In genomic region chr13:48532473-48533206, GRCh38 we compare ENCODE assay signal across 8 cellular contexts. TPM values are rescaled to one million over a fixed set of nuclear protein-coding genes. Genes with fewer than 3 reads are reported as not detected.
DNase-seq lines count a peak whose midpoint lies in the region; ATAC-seq, FAIRE-seq and TF ChIP-seq lines count a peak whose summit lies in the region.

Gene RCBTB2, minus strand, starts transcription at chr13:48533080. Its CDS starts 11,141 bp downstream, at chr13:48521939.

- TF ChIP-seq EP300 in upper lobe of left lung (IDR thresholded peaks at IDR 0.05): peak in 1 of 4 donors; percentile 71

- no peaks in the 10 kb centered on the region for H3K36me3 ChIP-seq in upper lobe of left lung

- no peaks in the 10 kb centered on the region for H3K27me3 ChIP-seq in upper lobe of left lung

- H3K4me1 ChIP-seq in upper lobe of left lung: peaks cover 12 to 18% (median 16%) of the 10 kb centered on the region in 4 donors

- peak within 1 kb of the TSS; percentile 56 to 87 (median 63) for H3K4me3 ChIP-seq in upper lobe of left lung

- WGBS in upper lobe of left lung, 2 donors: 0% methylated on average over 3 to 42 of the region's 69 CpGs

- intact Hi-C loops in left cardiac atrium (cut with DNase I) (no loop called here), posterior vena cava (cut with DNase I) (loop anchor here in 1 of 2 donors (5.0 kb wide), 1 partner anchor 35 kb away; no protein-coding TSS in a partner anchor)

- DNase-seq in GM12892 (ENCODE audit: insufficient read length) (peak; percentile 87), NCI-H1436 treated with DMSO at 0.1 percent for 48 hours (lab: John Stamatoyannopoulos, UW) (peak; percentile 71), T follicular helper cell (ENCODE audit: low read depth) (peak; percentile 97), amniotic epithelial cell (ENCODE audit: low read depth) (peak; percentile 94), left cardiac atrium (peak; percentile 100), posterior vena cava (ENCODE audit: low spot score) (peak; percentile 100), upper lobe of left lung (peak; percentile 99 to 100)

- peak within 1 kb of the TSS; percentile 95 to 100 (median 98) for H3K27ac ChIP-seq in upper lobe of left lung

- peak; percentile 100 for FAIRE-seq in GM12892 (lab: Jason Lieb, UNC)

- H3K9me3 ChIP-seq in upper lobe of left lung: no peaks in the 10 kb centered on the region

- peak; percentile 77; the same call in 1 of the 2 replicates for TF ChIP-seq POLR2A in GM12892 (IDR thresholded peaks at IDR 0.05; ENCODE audit: low read depth, low read length)
- TF ChIP-seq POLR2A in upper lobe of left lung (IDR thresholded peaks at IDR 0.05): peak; percentile 72 to 96 (median 90)

- peak in 1 of 6 experiments; percentile 42 for TF ChIP-seq CTCF in upper lobe of left lung (IDR thresholded peaks at IDR 0.05)

- ATAC-seq in HG02840 (IDR thresholded peaks at IDR 0.05; ENCODE audit: low FRiP score, unreplicated experiment) (peak; percentile 80), left cardiac atrium (peak; percentile 97), upper lobe of left lung (ENCODE audit: low FRiP score in 2 of 2) (peak; percentile 98 to 99)

RNA-seq across cellular contexts. Expression of gene RCBTB2, which starts in this region (rescaled TPM):
- 11.4 TPM for polyA plus RNA-seq in GM12892 (2012; ENCODE audit: missing spikeins)
- total RNA-seq in left cardiac atrium (10 to 100 TPM in 1 of 2 donors, 1 to 10 TPM in 1; 9.7 to 13.9 TPM), posterior vena cava (10 to 100 TPM in 1 of 2 donors, 1 to 10 TPM in 1; 8.6 to 10.6 TPM), upper lobe of left lung (10 to 100 TPM in 3 of 6 donors, 1 to 10 TPM in 3; 5.5 to 17.0 (median 9.9) TPM)

Comparison
In these comparisons a context has a peak if more than half of its experiments do, and no peak if none do; other contexts are left out.
1. Peak in every context shown above with its lines: DNase-seq, ATAC-seq, H3K4me3 ChIP-seq and H3K27ac ChIP-seq.